8 cellular contexts compared by ENCODE assay signal in genomic region chr11:30333405-30333804, GRCh38. TPM values are rescaled to one million over a fixed set of nuclear protein-coding genes. Genes with fewer than 3 reads are reported as not detected.
DNase-seq lines count a peak whose midpoint lies in the region; ATAC-seq and TF ChIP-seq lines count a peak whose summit lies in the region.

No MANE protein-coding gene starts in this region.

- H3K4me1 Mint-ChIP-seq in activated T-cell treated with anti-CD3 and anti-CD28 coated beads, Interleukin-2, amount 50 U/mL, for 24 hours (ENCODE audit: low read depth) = peaks cover 47% of the 10 kb centered on the region
- H3K4me1 Mint-ChIP-seq in nephron progenitor cell = no peaks in the 10 kb centered on the region

- ATAC-seq in HG03159 (IDR thresholded peaks at IDR 0.05; ENCODE audit: unreplicated experiment) (peak; percentile 73), GM21528 (IDR thresholded peaks at IDR 0.05; ENCODE audit: low FRiP score, unreplicated experiment) (no peak)

- peak overlapping the region; percentile 55 for H3K27ac Mint-ChIP-seq in activated T-cell treated with anti-CD3 and anti-CD28 coated beads, Interleukin-2, amount 50 U/mL, for 24 hours
- H3K27ac Mint-ChIP-seq in nephron progenitor cell = no peak overlapping the region

- peaks cover 92% of the 10 kb centered on the region for H3K36me3 Mint-ChIP-seq in activated T-cell treated with anti-CD3 and anti-CD28 coated beads, Interleukin-2, amount 50 U/mL, for 24 hours (ENCODE audit: low read depth)
- peaks cover 50% of the 10 kb centered on the region for H3K36me3 Mint-ChIP-seq in nephron progenitor cell (ENCODE audit: low read depth)

- DNase-seq in activated T-cell treated with anti-CD3 and anti-CD28 coated beads, Interleukin-2, amount 50 U/mL, for 24 hours = no peak
- no peak for DNase-seq in activated T-cell treated with anti-CD3 and anti-CD28 coated beads, Interleukin-2, amount 50 U/mL, for 1 hour
- DNase-seq in astrocyte of the hippocampus (ENCODE audit: low read depth, low spot score) = peak; percentile 42
- DNase-seq in nephron progenitor cell = no peak
- DNase-seq in mucosa of gallbladder (ENCODE audit: low spot score) = no peak
- DNase-seq in NCI-H2227 (lab: John Stamatoyannopoulos, UW; ENCODE audit: unreplicated experiment) = no peak

- peak; percentile 49 for TF ChIP-seq CTCF in nephron progenitor cell (IDR thresholded peaks at IDR 0.05)

- no peaks in the 10 kb centered on the region for H3K27me3 Mint-ChIP-seq in activated T-cell treated with anti-CD3 and anti-CD28 coated beads, Interleukin-2, amount 50 U/mL, for 24 hours
- H3K27me3 Mint-ChIP-seq in nephron progenitor cell (ENCODE audit: low read depth, poor library complexity) = no peaks in the 10 kb centered on the region

- H3K9me3 Mint-ChIP-seq in activated T-cell treated with anti-CD3 and anti-CD28 coated beads, Interleukin-2, amount 50 U/mL, for 24 hours = no peaks in the 10 kb centered on the region
- no peaks in the 10 kb centered on the region for H3K9me3 Mint-ChIP-seq in nephron progenitor cell

- H3K4me3 Mint-ChIP-seq in activated T-cell treated with anti-CD3 and anti-CD28 coated beads, Interleukin-2, amount 50 U/mL, for 24 hours = no peak overlapping the region
- H3K4me3 Mint-ChIP-seq in nephron progenitor cell = no peak overlapping the region

RNA-seq across cellular contexts. Expression of gene ARL14EP, which starts 10.5 kb away (rescaled TPM):
- 24.5 TPM for total RNA-seq in mucosa of gallbladder
